In the genomic region with DNA sequence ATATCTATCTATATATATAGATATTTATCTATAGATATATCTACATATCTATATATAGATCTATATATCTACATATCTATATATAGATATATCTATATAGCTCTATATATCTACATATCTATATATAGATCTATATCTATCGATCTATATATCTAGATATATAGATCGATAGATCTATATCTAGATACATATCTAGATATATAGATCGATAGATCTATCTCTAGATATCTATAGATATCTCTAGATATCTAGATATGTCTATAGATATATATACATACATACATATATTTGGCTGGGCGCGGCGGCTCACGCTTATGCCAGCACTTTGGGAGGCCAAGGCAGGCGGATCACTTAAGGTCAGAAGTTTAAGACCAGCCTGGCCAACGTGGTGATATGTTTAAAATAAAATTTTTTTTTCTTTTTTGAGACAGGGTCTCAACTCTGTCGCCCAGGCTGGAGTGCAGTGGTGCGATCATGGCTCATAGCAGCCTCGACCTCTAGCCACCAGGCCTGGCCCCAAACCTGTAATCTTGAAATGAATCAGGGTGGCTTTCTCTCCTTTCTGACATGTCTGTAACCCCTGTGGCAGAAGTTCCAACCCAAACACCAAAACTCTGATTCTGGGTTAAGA, we compare ENCODE assay signal across 1 cellular context.
TF ChIP-seq lines count a peak whose summit lies in the region.

No MANE protein-coding gene starts in this region.

TF ChIP-seq in K562, 482 proteins besides CTCF, POLR2A, EP300 and RAD21 (continues in another document):
- TF ChIP-seq ZNF785 (CRISPR knock-in tag; IDR thresholded peaks at IDR 0.05) (no peak), SP2 (IDR thresholded peaks at IDR 0.05; ENCODE audit: extremely low read depth, low read depth, low read length, poor library complexity, severe bottlenecking) (no peak), MYC (IDR thresholded peaks at IDR 0.05; ENCODE audit: low read depth, low read length) (no peak), MYC (CRISPR knock-in tag; IDR thresholded peaks at IDR 0.05; ENCODE audit: borderline replicate concordance, low read depth) (no peak), CTBP1 (IDR thresholded peaks at IDR 0.05; ENCODE audit: borderline replicate concordance) (no peak), HEY1 (CRISPR knock-in tag; IDR thresholded peaks at IDR 0.05; ENCODE audit: borderline replicate concordance) (no peak), ZNF644 (tag; IDR thresholded peaks at IDR 0.05; ENCODE audit: low read depth) (no peak), COPS2 (conservative IDR thresholded peaks at IDR 0.05) (no peak), ZNF41 (CRISPR knock-in tag; conservative IDR thresholded peaks at IDR 0.05) (no peak), ZNF551 (CRISPR knock-in tag; IDR thresholded peaks at IDR 0.05) (no peak), MED1 (CRISPR knock-in tag; IDR thresholded peaks at IDR 0.05; ENCODE audit: borderline replicate concordance) (no peak), SMARCA4 (IDR thresholded peaks at IDR 0.05) (no peak), YBX1 (IDR thresholded peaks at IDR 0.05) (no peak), KLF13 (tag; IDR thresholded peaks at IDR 0.05; ENCODE audit: borderline replicate concordance, low read depth) (no peak), STAT5B (CRISPR knock-in tag; IDR thresholded peaks at IDR 0.05) (no peak), ZFX (CRISPR knock-in tag; IDR thresholded peaks at IDR 0.05) (no peak), GABPA (tag; conservative IDR thresholded peaks at IDR 0.05; ENCODE audit: low read depth) (0 out of 2 replicates have a peak, but pooled peaks have one; percentile 14), DDX20 (tag; IDR thresholded peaks at IDR 0.05; ENCODE audit: low read depth) (no peak), ZNF695 (CRISPR knock-in tag; IDR thresholded peaks at IDR 0.05) (no peak), TAF9B (IDR thresholded peaks at IDR 0.05; ENCODE audit: partially characterized antibody) (peak; percentile 17)
- TF ChIP-seq, protein P1, sequence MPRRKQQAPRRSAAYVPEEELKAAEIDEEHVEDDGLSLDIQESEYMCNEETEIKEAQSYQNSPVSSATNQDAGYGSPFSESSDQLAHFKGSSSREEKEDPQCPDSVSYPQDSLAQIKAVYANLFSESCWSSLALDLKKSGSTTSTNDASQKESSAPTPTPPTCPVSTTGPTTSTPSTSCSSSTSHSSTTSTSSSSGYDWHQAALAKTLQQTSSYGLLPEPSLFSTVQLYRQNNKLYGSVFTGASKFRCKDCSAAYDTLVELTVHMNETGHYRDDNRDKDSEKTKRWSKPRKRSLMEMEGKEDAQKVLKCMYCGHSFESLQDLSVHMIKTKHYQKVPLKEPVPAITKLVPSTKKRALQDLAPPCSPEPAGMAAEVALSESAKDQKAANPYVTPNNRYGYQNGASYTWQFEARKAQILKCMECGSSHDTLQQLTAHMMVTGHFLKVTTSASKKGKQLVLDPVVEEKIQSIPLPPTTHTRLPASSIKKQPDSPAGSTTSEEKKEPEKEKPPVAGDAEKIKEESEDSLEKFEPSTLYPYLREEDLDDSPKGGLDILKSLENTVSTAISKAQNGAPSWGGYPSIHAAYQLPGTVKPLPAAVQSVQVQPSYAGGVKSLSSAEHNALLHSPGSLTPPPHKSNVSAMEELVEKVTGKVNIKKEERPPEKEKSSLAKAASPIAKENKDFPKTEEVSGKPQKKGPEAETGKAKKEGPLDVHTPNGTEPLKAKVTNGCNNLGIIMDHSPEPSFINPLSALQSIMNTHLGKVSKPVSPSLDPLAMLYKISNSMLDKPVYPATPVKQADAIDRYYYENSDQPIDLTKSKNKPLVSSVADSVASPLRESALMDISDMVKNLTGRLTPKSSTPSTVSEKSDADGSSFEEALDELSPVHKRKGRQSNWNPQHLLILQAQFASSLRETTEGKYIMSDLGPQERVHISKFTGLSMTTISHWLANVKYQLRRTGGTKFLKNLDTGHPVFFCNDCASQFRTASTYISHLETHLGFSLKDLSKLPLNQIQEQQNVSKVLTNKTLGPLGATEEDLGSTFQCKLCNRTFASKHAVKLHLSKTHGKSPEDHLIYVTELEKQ (CRISPR knock-in tag; IDR thresholded peaks at IDR 0.05), result no peak
- TF ChIP-seq, protein P2, sequence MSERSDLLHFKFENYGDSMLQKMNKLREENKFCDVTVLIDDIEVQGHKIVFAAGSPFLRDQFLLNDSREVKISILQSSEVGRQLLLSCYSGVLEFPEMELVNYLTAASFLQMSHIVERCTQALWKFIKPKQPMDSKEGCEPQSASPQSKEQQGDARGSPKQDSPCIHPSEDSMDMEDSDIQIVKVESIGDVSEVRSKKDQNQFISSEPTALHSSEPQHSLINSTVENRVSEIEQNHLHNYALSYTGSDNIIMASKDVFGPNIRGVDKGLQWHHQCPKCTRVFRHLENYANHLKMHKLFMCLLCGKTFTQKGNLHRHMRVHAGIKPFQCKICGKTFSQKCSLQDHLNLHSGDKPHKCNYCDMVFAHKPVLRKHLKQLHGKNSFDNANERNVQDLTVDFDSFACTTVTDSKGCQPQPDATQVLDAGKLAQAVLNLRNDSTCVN (CRISPR knock-in tag; IDR thresholded peaks at IDR 0.05), result no peak
- TF ChIP-seq, protein P3, sequence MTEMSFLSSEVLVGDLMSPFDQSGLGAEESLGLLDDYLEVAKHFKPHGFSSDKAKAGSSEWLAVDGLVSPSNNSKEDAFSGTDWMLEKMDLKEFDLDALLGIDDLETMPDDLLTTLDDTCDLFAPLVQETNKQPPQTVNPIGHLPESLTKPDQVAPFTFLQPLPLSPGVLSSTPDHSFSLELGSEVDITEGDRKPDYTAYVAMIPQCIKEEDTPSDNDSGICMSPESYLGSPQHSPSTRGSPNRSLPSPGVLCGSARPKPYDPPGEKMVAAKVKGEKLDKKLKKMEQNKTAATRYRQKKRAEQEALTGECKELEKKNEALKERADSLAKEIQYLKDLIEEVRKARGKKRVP (CRISPR knock-in tag; IDR thresholded peaks at IDR 0.05), result no peak
- TF ChIP-seq, protein P4, sequence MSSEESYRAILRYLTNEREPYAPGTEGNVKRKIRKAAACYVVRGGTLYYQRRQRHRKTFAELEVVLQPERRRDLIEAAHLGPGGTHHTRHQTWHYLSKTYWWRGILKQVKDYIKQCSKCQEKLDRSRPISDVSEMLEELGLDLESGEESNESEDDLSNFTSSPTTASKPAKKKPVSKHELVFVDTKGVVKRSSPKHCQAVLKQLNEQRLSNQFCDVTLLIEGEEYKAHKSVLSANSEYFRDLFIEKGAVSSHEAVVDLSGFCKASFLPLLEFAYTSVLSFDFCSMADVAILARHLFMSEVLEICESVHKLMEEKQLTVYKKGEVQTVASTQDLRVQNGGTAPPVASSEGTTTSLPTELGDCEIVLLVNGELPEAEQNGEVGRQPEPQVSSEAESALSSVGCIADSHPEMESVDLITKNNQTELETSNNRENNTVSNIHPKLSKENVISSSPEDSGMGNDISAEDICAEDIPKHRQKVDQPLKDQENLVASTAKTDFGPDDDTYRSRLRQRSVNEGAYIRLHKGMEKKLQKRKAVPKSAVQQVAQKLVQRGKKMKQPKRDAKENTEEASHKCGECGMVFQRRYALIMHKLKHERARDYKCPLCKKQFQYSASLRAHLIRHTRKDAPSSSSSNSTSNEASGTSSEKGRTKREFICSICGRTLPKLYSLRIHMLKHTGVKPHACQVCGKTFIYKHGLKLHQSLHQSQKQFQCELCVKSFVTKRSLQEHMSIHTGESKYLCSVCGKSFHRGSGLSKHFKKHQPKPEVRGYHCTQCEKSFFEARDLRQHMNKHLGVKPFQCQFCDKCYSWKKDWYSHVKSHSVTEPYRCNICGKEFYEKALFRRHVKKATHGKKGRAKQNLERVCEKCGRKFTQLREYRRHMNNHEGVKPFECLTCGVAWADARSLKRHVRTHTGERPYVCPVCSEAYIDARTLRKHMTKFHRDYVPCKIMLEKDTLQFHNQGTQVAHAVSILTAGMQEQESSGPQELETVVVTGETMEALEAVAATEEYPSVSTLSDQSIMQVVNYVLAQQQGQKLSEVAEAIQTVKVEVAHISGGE (CRISPR knock-in tag; IDR thresholded peaks at IDR 0.05), result no peak; a peak in 1 of 6 replicates
- TF ChIP-seq, protein P5, sequence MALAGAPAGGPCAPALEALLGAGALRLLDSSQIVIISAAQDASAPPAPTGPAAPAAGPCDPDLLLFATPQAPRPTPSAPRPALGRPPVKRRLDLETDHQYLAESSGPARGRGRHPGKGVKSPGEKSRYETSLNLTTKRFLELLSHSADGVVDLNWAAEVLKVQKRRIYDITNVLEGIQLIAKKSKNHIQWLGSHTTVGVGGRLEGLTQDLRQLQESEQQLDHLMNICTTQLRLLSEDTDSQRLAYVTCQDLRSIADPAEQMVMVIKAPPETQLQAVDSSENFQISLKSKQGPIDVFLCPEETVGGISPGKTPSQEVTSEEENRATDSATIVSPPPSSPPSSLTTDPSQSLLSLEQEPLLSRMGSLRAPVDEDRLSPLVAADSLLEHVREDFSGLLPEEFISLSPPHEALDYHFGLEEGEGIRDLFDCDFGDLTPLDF (CRISPR knock-in tag; IDR thresholded peaks at IDR 0.05), result no peak
- TF ChIP-seq, protein P6, sequence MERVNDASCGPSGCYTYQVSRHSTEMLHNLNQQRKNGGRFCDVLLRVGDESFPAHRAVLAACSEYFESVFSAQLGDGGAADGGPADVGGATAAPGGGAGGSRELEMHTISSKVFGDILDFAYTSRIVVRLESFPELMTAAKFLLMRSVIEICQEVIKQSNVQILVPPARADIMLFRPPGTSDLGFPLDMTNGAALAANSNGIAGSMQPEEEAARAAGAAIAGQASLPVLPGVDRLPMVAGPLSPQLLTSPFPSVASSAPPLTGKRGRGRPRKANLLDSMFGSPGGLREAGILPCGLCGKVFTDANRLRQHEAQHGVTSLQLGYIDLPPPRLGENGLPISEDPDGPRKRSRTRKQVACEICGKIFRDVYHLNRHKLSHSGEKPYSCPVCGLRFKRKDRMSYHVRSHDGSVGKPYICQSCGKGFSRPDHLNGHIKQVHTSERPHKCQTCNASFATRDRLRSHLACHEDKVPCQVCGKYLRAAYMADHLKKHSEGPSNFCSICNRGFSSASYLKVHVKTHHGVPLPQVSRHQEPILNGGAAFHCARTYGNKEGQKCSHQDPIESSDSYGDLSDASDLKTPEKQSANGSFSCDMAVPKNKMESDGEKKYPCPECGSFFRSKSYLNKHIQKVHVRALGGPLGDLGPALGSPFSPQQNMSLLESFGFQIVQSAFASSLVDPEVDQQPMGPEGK (CRISPR knock-in tag; IDR thresholded peaks at IDR 0.05; ENCODE audit: borderline replicate concordance), result no peak
- TF ChIP-seq, protein P7, sequence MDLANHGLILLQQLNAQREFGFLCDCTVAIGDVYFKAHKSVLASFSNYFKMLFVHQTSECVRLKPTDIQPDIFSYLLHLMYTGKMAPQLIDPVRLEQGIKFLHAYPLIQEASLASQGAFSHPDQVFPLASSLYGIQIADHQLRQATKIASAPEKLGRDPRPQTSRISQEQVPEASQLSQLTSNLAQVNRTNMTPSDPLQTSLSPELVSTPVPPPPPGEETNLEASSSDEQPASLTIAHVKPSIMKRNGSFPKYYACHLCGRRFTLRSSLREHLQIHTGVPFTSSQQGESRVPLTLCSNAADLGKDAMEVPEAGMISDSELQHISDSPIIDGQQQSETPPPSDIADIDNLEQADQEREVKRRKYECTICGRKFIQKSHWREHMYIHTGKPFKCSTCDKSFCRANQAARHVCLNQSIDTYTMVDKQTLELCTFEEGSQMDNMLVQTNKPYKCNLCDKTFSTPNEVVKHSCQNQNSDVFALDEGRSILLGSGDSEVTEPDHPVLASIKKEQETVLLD (IDR thresholded peaks at IDR 0.05), result no peak
